8 cellular contexts compared by ENCODE assay signal in the genomic region with DNA sequence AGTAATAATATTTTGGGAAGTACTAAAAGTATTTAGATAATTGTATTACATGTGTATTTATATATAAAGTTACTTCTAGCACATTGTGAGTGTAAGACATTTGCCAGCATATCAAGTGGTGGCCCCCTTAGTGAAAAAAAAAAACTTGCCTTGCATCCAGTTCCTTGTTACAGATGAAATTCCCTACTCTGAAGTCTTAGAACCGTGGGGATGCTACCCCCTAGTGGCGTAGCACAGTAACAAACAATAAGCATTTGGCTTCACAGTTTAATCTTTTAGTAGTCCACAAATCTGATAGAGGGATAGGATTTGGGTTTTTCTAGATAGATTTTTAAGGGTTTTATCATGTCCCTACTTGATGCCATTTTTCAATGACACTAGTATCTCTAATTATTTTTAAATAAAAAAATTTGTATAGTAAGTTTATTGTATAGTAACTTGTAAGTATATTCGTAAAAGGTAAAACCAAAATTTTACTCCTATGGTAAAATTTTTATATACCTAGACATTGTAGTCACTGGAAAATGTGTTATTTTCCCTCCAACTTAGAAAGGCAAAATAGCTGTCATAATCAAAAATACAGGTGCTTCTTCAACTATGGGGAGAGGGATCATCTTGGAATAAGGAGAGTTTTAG. TPM values are rescaled to one million over a fixed set of nuclear protein-coding genes. Genes with fewer than 3 reads are reported as not detected.
A peak's percentile ranks its signal among the peaks of the same experiment; 100 is the strongest.
DNase-seq lines count a peak whose midpoint lies in the region; ATAC-seq, FAIRE-seq and TF ChIP-seq lines count a peak whose summit lies in the region.

No MANE protein-coding gene starts in this region.

- H3K4me1 ChIP-seq in astrocyte (ENCODE audit: insufficient read depth, low read length), result no peaks in the 10 kb centered on the region

- no peak overlapping the region for H3K4me2 ChIP-seq in astrocyte (ENCODE audit: low read length)

- no peaks in the 10 kb centered on the region for H4K20me1 ChIP-seq in astrocyte (ENCODE audit: insufficient read depth, low read length)

- no peak overlapping the region for H3K27ac ChIP-seq in astrocyte (ENCODE audit: low read depth, low read length)

- peak overlapping the region; percentile 13 for H3K27ac Mint-ChIP-seq in T-helper 2 cell treated with Interferon-gamma antibody and Interleukin-4, amounts not matched to agents 5 μg/mL and 100 μg/mL, for 36 hours
- H3K27ac Mint-ChIP-seq in astrocyte (ENCODE audit: unreplicated experiment), result no peak overlapping the region

- no peaks in the 10 kb centered on the region for H3K27me3 Mint-ChIP-seq in T-helper 2 cell treated with Interferon-gamma antibody and Interleukin-4, amounts not matched to agents 5 μg/mL and 100 μg/mL, for 36 hours (ENCODE audit: low read depth)
- no peaks in the 10 kb centered on the region for H3K27me3 Mint-ChIP-seq in astrocyte (ENCODE audit: low read depth, unreplicated experiment)

- TF ChIP-seq CTCF in GM10248 (IDR thresholded peaks at IDR 0.05; ENCODE audit: control extremely low read depth, extremely low read depth, low read depth, missing control alignments) (peak; percentile 70), astrocyte (IDR thresholded peaks at IDR 0.05; ENCODE audit: insufficient read depth, low read depth, low read length) (peak; percentile 96)

- H2AFZ ChIP-seq in astrocyte (ENCODE audit: low read depth, low read length), result no peak overlapping the region

- CTCF ChIA-PET in GM10248 (lab: Yijun Ruan, JAX), result interaction anchor here (0.6 to 6.2 kb wide), 29 partner anchors 11 to 581 kb away, joined by 3 to 53 read pairs (median 3); partner anchors contain the start of genes IFT80, SMC4 and TRIM59

- no peak overlapping the region for H3K4me3 ChIP-seq in astrocyte (ENCODE audit: insufficient read depth, low read depth, low read length)

- peak; percentile 79 for ATAC-seq in HG02759 (IDR thresholded peaks at IDR 0.05; ENCODE audit: unreplicated experiment)

- peak; percentile 45 for DNase-seq in GM10248 (ENCODE audit: extremely low spot score)
- peak; percentile 51 for DNase-seq in NCI-H2029 (lab: John Stamatoyannopoulos, UW)
- peak; percentile 53 for DNase-seq in T-helper 2 cell treated with Interferon-gamma antibody and Interleukin-4, amounts not matched to agents 5 μg/mL and 100 μg/mL, for 36 hours (ENCODE audit: low spot score)
- DNase-seq in astrocyte (ENCODE audit: low read depth), result peak; percentile 63
- peak in 31 of 51 donors; percentile 1 to 74 (median 31) for DNase-seq in hypothalamus (lab: John Stamatoyannopoulos, UW)
- peak; percentile 66 for DNase-seq in smooth muscle cell of the brain vasculature (ENCODE audit: low read depth, low spot score)
- DNase-seq in 8988T, result no peak

- no peak overlapping the region for H3K4me3 Mint-ChIP-seq in T-helper 2 cell treated with Interferon-gamma antibody and Interleukin-4, amounts not matched to agents 5 μg/mL and 100 μg/mL, for 36 hours
- H3K4me3 Mint-ChIP-seq in astrocyte (ENCODE audit: unreplicated experiment), result no peak overlapping the region

- H3K9me3 Mint-ChIP-seq in T-helper 2 cell treated with Interferon-gamma antibody and Interleukin-4, amounts not matched to agents 5 μg/mL and 100 μg/mL, for 36 hours, result no peaks in the 10 kb centered on the region
- H3K9me3 Mint-ChIP-seq in astrocyte (ENCODE audit: unreplicated experiment), result no peaks in the 10 kb centered on the region

- peaks cover 48% of the 10 kb centered on the region for H3K36me3 ChIP-seq in astrocyte (ENCODE audit: insufficient read depth, low read length)

- peaks cover 89% of the 10 kb centered on the region for H3K79me2 ChIP-seq in astrocyte (ENCODE audit: insufficient read depth, low read length)

- no peaks in the 10 kb centered on the region for H3K9me3 ChIP-seq in astrocyte (ENCODE audit: insufficient read depth, low read depth, low read length)

- no peak overlapping the region for H3K9ac ChIP-seq in astrocyte (ENCODE audit: low read length)

- peaks cover 48% of the 10 kb centered on the region for H3K4me1 Mint-ChIP-seq in T-helper 2 cell treated with Interferon-gamma antibody and Interleukin-4, amounts not matched to agents 5 μg/mL and 100 μg/mL, for 36 hours (ENCODE audit: low read depth)
- no peaks in the 10 kb centered on the region for H3K4me1 Mint-ChIP-seq in astrocyte (ENCODE audit: low read depth, unreplicated experiment)

- H3K27me3 ChIP-seq in astrocyte (ENCODE audit: insufficient read depth, low read length), result no peaks in the 10 kb centered on the region

- FAIRE-seq in astrocyte (lab: Jason Lieb, UNC), result no peak

- peaks cover 69% of the 10 kb centered on the region for H3K36me3 Mint-ChIP-seq in T-helper 2 cell treated with Interferon-gamma antibody and Interleukin-4, amounts not matched to agents 5 μg/mL and 100 μg/mL, for 36 hours (ENCODE audit: low read depth)
- peaks cover 1% of the 10 kb centered on the region for H3K36me3 Mint-ChIP-seq in astrocyte (ENCODE audit: low read depth, unreplicated experiment)

- POLR2A ChIA-PET in GM10248 (lab: Yijun Ruan, JAX), result no interaction called here

RNA-seq across cellular contexts. Expression of gene SMC4, which starts 14.3 kb away (rescaled TPM):
- total RNA-seq in astrocyte, result 34.1 and 38.6 TPM in 2 replicates

RNA-seq across cellular contexts. Expression of gene IFT80, which starts 14.7 kb away (rescaled TPM):
- total RNA-seq in astrocyte, result 25.2 and 27.3 TPM in 2 replicates

RNA-seq across cellular contexts. Expression of gene TRIM59, which starts 35.9 kb away (rescaled TPM):
- 15.8 and 20.6 TPM in 2 replicates for total RNA-seq in astrocyte
